ENCODE assay signal across 28 cellular contexts in genomic region chr17:61494325-61495160, GRCh38. TPM values are rescaled to one million over a fixed set of nuclear protein-coding genes. Genes with fewer than 3 reads are reported as not detected.
A peak's percentile ranks its signal among the peaks of the same experiment; 100 is the strongest.
DNase-seq lines count a peak whose midpoint lies in the region; ATAC-seq and TF ChIP-seq lines count a peak whose summit lies in the region.
"Had no signal": no experiment of that assay in that cellular context is flagged by ENCODE, and none has a peak within 500 bp of the region (broad histone marks: within the 10 kb centered on the region; RNA-seq: fewer than 3 reads in every experiment).

No MANE protein-coding gene starts in this region.

- H3K9me3 ChIP-seq in Caco-2 (no peaks in the 10 kb centered on the region), HCT116 (ENCODE audit: control insufficient read depth in 1 of 2, insufficient read depth in 1 of 2, low read depth in 1 of 2, low read length in 2 of 2) (no peaks in the 10 kb centered on the region), mucosa of descending colon (no peaks in the 10 kb centered on the region), vagina (no peaks in the 10 kb centered on the region)
- H3K9me3 ChIP-seq: left ventricle myocardium inferior, testis, uterus had no signal

- H3K4me3 ChIP-seq in Caco-2 (ENCODE audit: low read depth, low read length) (no peak overlapping the region), HCT116 (replicated peaks in 1 of 2; ENCODE audit: low read depth in 1 of 2, low read length in 2 of 2) (peak overlapping the region; percentile 47 to 59), mucosa of descending colon (no peak overlapping the region), vagina (no peak overlapping the region)
- H3K4me3 ChIP-seq: testis, uterus had no signal

- intact Hi-C loops in Caco-2 (cut with micrococcal nuclease; ENCODE audit: unreplicated experiment): loop anchor here (1.0 to 2.0 kb wide), 3 partner anchors 16 to 56 kb away; no protein-coding TSS in a partner anchor
- intact Hi-C loops in HCT116 (cut with micrococcal nuclease): loop anchor here (2.0 kb wide), 1 partner anchor 68 kb away; no protein-coding TSS in a partner anchor
- intact Hi-C loops in mucosa of descending colon (cut with DNase I, micrococcal nuclease): no loop called here
- intact Hi-C loops in vagina (cut with DNase I): no loop called here

- CTCF ChIA-PET in Caco-2 (lab: Charles Lee) (interaction anchor here (1.0 to 1.2 kb wide), 2 partner anchors 30 to 33 kb away, joined by 3 to 5 read pairs; no protein-coding TSS in a partner anchor), HCT116 (lab: Charles Lee) (no interaction called here)

- no TSS peak for BruUV-seq in Caco-2 (replicated peaks; lab: Mats Ljungman, UMichigan)
- BruUV-seq in HCT116 (replicated peaks; lab: Mats Ljungman, UMichigan): TSS peak; percentile 96

- H3K27ac Mint-ChIP-seq in Caco-2 (ENCODE audit: unreplicated experiment): no peak overlapping the region
- H3K27ac Mint-ChIP-seq in immature natural killer cell: no peak overlapping the region
- H3K27ac Mint-ChIP-seq: activated CD8-positive, alpha-beta memory T cell treated with anti-CD3 and anti-CD28 coated beads, Interleukin-2, amount 10 ng/mL, durations not matched to agents 7 days and 5 days; CD4-positive, alpha-beta memory T cell; dendritic cell treated with granulocyte-macrophage colony-stimulating factor and Interleukin-4, amounts not matched to agents 40 ng/mL and 50 ng/mL, for 4 days; stimulated activated naive B cell treated with anti-CD40 and anti-IgM and Interleukin-4, amounts not matched to agents 10 μg/mL and 1 μg/mL and 100 μg/mL, for 72 hours; T-cell had no signal

- POLR2A ChIA-PET in Caco-2 (lab: Charles Lee) (interaction anchor here (0.6 kb wide), 1 partner anchor 82 kb away, joined by 4 read pairs; no protein-coding TSS in a partner anchor), HCT116 (lab: Charles Lee) (interaction anchor here (0.8 to 2.9 kb wide), 13 partner anchors 8 to 89 kb away, joined by 4 to 23 read pairs (median 7); no protein-coding TSS in a partner anchor)

- H3K27me3 ChIP-seq in Caco-2 (replicated peaks; ENCODE audit: control insufficient read depth, insufficient read depth, low read length) (no peaks in the 10 kb centered on the region), HCT116 (ENCODE audit: insufficient read depth, low read length) (no peaks in the 10 kb centered on the region), vagina (no peaks in the 10 kb centered on the region)
- H3K27me3 ChIP-seq: testis, uterus had no signal

- H3K79me2 ChIP-seq in HCT116 (ENCODE audit: insufficient read depth, low read length): no peaks in the 10 kb centered on the region

- H3K36me3 Mint-ChIP-seq in Caco-2 (ENCODE audit: insufficient read depth, unreplicated experiment) (no peaks in the 10 kb centered on the region), immature natural killer cell (no peaks in the 10 kb centered on the region)
- H3K36me3 Mint-ChIP-seq: activated CD8-positive, alpha-beta memory T cell treated with anti-CD3 and anti-CD28 coated beads, Interleukin-2, amount 10 ng/mL, durations not matched to agents 7 days and 5 days; CD4-positive, alpha-beta memory T cell; naive thymus-derived CD4-positive, alpha-beta T cell; stimulated activated naive B cell treated with anti-CD40 and anti-IgM and Interleukin-4, amounts not matched to agents 10 μg/mL and 1 μg/mL and 100 μg/mL, for 72 hours; T-cell had no signal

- H2AFZ ChIP-seq in HCT116 (ENCODE audit: low read depth, low read length, poor library complexity, severe bottlenecking): peak overlapping the region; percentile 26

- peak overlapping the region; percentile 63 for H3K9ac ChIP-seq in HCT116 (ENCODE audit: low read length)

- TF ChIP-seq CTCF in Caco-2 (IDR thresholded peaks at IDR 0.05; ENCODE audit: insufficient read depth in 1 of 2, low read depth in 1 of 2, low read length in 1 of 2, severe bottlenecking in 1 of 2, unreplicated experiment in 1 of 2): peak in 1 of 2 experiments; percentile 7
- TF ChIP-seq CTCF in HCT116 (IDR thresholded peaks at IDR 0.05 in 2 of 3, conservative IDR thresholded peaks at IDR 0.05 in 1 of 3; ENCODE audit: borderline replicate concordance in 1 of 3, insufficient read depth in 1 of 3, low read depth in 2 of 3, low read length in 2 of 3): no peak
- TF ChIP-seq CTCF in VCaP (conservative IDR thresholded peaks at IDR 0.05): no peak
- no peak for TF ChIP-seq CTCF in mucosa of descending colon (IDR thresholded peaks at IDR 0.05)
- no peak for TF ChIP-seq CTCF in vagina (IDR thresholded peaks at IDR 0.05)

- H3K9me2 ChIP-seq in HCT116 (ENCODE audit: insufficient read depth): no peaks in the 10 kb centered on the region

- H3K27ac ChIP-seq in HCT116 (ENCODE audit: low read depth, low read length): peak overlapping the region; percentile 92
- peak overlapping the region; percentile 41; the same call in 1 of the 2 replicates for H3K27ac ChIP-seq in VCaP
- H3K27ac ChIP-seq in vagina: no peak overlapping the region
- H3K27ac ChIP-seq: left ventricle myocardium inferior, testis, uterus had no signal

- RAD21 ChIA-PET in HCT116 (lab: Charles Lee; ENCODE audit: low non-redundant PET in 1 of 2, low total read pairs in 2 of 2, uncharacterized antibody in 2 of 2, unreplicated experiment in 2 of 2): interaction anchor here in 1 of 2 experiments (0.7 kb wide), 1 partner anchor 67 kb away, joined by 3 read pairs; no protein-coding TSS in a partner anchor

- H3K4me1 Mint-ChIP-seq in Caco-2 (ENCODE audit: low read depth, unreplicated experiment): peaks cover 33% of the 10 kb centered on the region
- H3K4me1 Mint-ChIP-seq in immature natural killer cell: peaks cover 2 to 8% of the 10 kb centered on the region in 2 donors

- TF ChIP-seq RAD21 in HCT116 (IDR thresholded peaks at IDR 0.05; ENCODE audit: low read depth): no peak

- ATAC-seq in HCT116 (peak; percentile 3), mucosa of descending colon (peak; percentile 60)
- ATAC-seq: activated T-cell treated with anti-CD3 and anti-CD28 coated beads, Interleukin-2, amount 50 U/mL, for 4 hours; naive thymus-derived CD4-positive, alpha-beta T cell; stimulated activated naive B cell treated with anti-CD40 and anti-IgM and Interleukin-4, amounts not matched to agents 10 μg/mL and 1 μg/mL and 100 μg/mL, for 72 hours; T-cell had no signal

- no peaks in the 10 kb centered on the region for H3K36me3 ChIP-seq in Caco-2 (ENCODE audit: control insufficient read depth, insufficient read depth, low read length)
- H3K36me3 ChIP-seq in HCT116 (ENCODE audit: control insufficient read depth in 1 of 2, insufficient read depth in 2 of 2, low read length in 2 of 2): no peaks in the 10 kb centered on the region
- no peaks in the 10 kb centered on the region for H3K36me3 ChIP-seq in mucosa of descending colon (ENCODE audit: low read depth)
- H3K36me3 ChIP-seq in vagina: no peaks in the 10 kb centered on the region
- H3K36me3 ChIP-seq: left ventricle myocardium inferior, uterus had no signal

- H3K4me1 ChIP-seq in Caco-2 (peaks cover 50% of the 10 kb centered on the region), HCT116 (ENCODE audit: control insufficient read depth in 1 of 2, insufficient read depth in 2 of 2, low read length in 2 of 2) (peaks cover 68 to 69% of the 10 kb centered on the region in 2 experiments), mucosa of descending colon (ENCODE audit: low read depth) (peaks cover 3% of the 10 kb centered on the region), vagina (peaks cover 8% of the 10 kb centered on the region)
- H3K4me1 ChIP-seq: left ventricle myocardium inferior, testis, uterus had no signal

- DNase-seq in Caco-2: peak; percentile 54 to 73
- no peak for DNase-seq in HCT116 (ENCODE audit: low read depth, low spot score)
- peak in 1 of 3 donors; percentile 29 for DNase-seq in mucosa of descending colon
- DNase-seq in immature natural killer cell: no peak
- no peak for DNase-seq in NCI-H1105 treated with DMSO at 0.1 percent for 48 hours (lab: John Stamatoyannopoulos, UW)
- no peak for DNase-seq in NOMO-1 treated with dmso at 0.1 percent for 144 hours (lab: John Stamatoyannopoulos, UW; ENCODE audit: unreplicated experiment)
- DNase-seq in vagina (ENCODE audit: extremely low spot score in 2 of 2): no peak
- DNase-seq: activated CD4-positive, alpha-beta T cell treated with anti-CD3 and anti-CD28 coated beads, Interleukin-2, amount 50 U/mL, for 4 hours; activated CD4-positive, CD25-positive, alpha-beta regulatory T cell; activated CD8-positive, alpha-beta memory T cell treated with anti-CD3 and anti-CD28 coated beads, Interleukin-2, amount 10 ng/mL, durations not matched to agents 7 days and 5 days; activated naive CD4-positive, alpha-beta T cell; activated T-cell treated with anti-CD3 and anti-CD28 coated beads, Interleukin-2, amount 50 U/mL, for 4 hours; CD4-positive, alpha-beta memory T cell; Kasumi-1; left ventricle myocardium inferior; naive thymus-derived CD4-positive, alpha-beta T cell; NCI-H1436 treated with DMSO at 0.1 percent for 48 hours; NCI-H748 treated with DMSO at 0.1 percent for 48 hours; occipital lobe; stimulated activated naive B cell treated with anti-CD40 and anti-IgM and Interleukin-4, amounts not matched to agents 10 μg/mL and 1 μg/mL and 100 μg/mL, for 72 hours; T-cell; testis; uterus had no signal

- no peaks in the 10 kb centered on the region for H4K20me1 ChIP-seq in HCT116 (ENCODE audit: insufficient read depth)

- H3K4me2 ChIP-seq in HCT116 (ENCODE audit: low read length): peak overlapping the region; percentile 77

- no peaks in the 10 kb centered on the region for H3K27me3 Mint-ChIP-seq in Caco-2 (ENCODE audit: insufficient read depth, unreplicated experiment)
- H3K27me3 Mint-ChIP-seq in immature natural killer cell (ENCODE audit: low read depth in 3 of 3): peaks cover 1 to 2% (median 2%) of the 10 kb centered on the region in 3 donors

- no peaks in the 10 kb centered on the region for H3K9me3 Mint-ChIP-seq in Caco-2 (ENCODE audit: unreplicated experiment)
- H3K9me3 Mint-ChIP-seq in immature natural killer cell: no peaks in the 10 kb centered on the region
- H3K9me3 Mint-ChIP-seq: activated T-cell treated with anti-CD3 and anti-CD28 coated beads, Interleukin-2, amount 50 U/mL, for 4 hours; CD4-positive, alpha-beta memory T cell; central memory CD8-positive, alpha-beta T cell; dendritic cell treated with granulocyte-macrophage colony-stimulating factor and Interleukin-4, amounts not matched to agents 40 ng/mL and 50 ng/mL, for 4 days; naive thymus-derived CD4-positive, alpha-beta T cell; stimulated activated naive B cell treated with anti-CD40 and anti-IgM and Interleukin-4, amounts not matched to agents 10 μg/mL and 1 μg/mL and 100 μg/mL, for 72 hours; T-cell had no signal

- H3K4me3 Mint-ChIP-seq in Caco-2 (ENCODE audit: unreplicated experiment) (no peak overlapping the region), immature natural killer cell (no peak overlapping the region)
- H3K4me3 Mint-ChIP-seq: activated CD8-positive, alpha-beta memory T cell treated with anti-CD3 and anti-CD28 coated beads, Interleukin-2, amount 10 ng/mL, durations not matched to agents 7 days and 5 days; activated T-cell treated with anti-CD3 and anti-CD28 coated beads, Interleukin-2, amount 50 U/mL, for 4 hours had no signal

- TF ChIP-seq POLR2A in HCT116 (IDR thresholded peaks at IDR 0.05; ENCODE audit: borderline replicate concordance, extremely low read depth, insufficient read depth, insufficient read length) (no peak), vagina (IDR thresholded peaks at IDR 0.05) (no peak)

RNA-seq across cellular contexts. Expression of gene TBX4, which starts 42.3 kb away (rescaled TPM):
- total RNA-seq in Caco-2 (2022) (2.5 TPM in 2 replicates), HCT116 (2021; ENCODE audit: unreplicated experiment) (0.27 TPM), mucosa of descending colon (not detected), vagina (not detected)
- 0.36 and 0.41 TPM in 2 replicates for polyA plus RNA-seq in HCT116 (2012)
- polyA plus RNA-seq in immature natural killer cell: not detected
- total RNA-seq: activated CD8-positive, alpha-beta memory T cell treated with anti-CD3 and anti-CD28 coated beads, Interleukin-2, amount 10 ng/mL, durations not matched to agents 7 days and 5 days; activated T-cell treated with anti-CD3 and anti-CD28 coated beads, Interleukin-2, amount 50 U/mL, for 4 hours; CD4-positive, alpha-beta memory T cell; left ventricle myocardium inferior; naive thymus-derived CD4-positive, alpha-beta T cell; occipital lobe; pulmonary artery endothelial cell; RPMI7951; T-cell; uterus had no signal
- polyA plus RNA-seq: CD4-positive, alpha-beta memory T cell; naive thymus-derived CD4-positive, alpha-beta T cell had no signal

Comparison
In these comparisons a context has a peak if more than half of its experiments do, and no peak if none do; other contexts are left out.
1. DNase-seq: peak in Caco-2 (2 of 2); none in HCT116 (single experiment), immature natural killer cell (0 of 3), NCI-H1105 treated with DMSO at 0.1 percent for 48 hours (single experiment), NOMO-1 treated with dmso at 0.1 percent for 144 hours (single experiment) and vagina (0 of 2).
2. H3K4me3 ChIP-seq: peak in HCT116 (2 of 2); none in Caco-2 (single experiment), mucosa of descending colon (single experiment) and vagina (0 of 2).
3. intact Hi-C loops: an anchor here in Caco-2 (1.0 to 2.0 kb wide) and HCT116 (2.0 kb wide); none called in mucosa of descending colon and vagina.